3 cellular contexts compared by ENCODE assay signal in the genomic region with DNA sequence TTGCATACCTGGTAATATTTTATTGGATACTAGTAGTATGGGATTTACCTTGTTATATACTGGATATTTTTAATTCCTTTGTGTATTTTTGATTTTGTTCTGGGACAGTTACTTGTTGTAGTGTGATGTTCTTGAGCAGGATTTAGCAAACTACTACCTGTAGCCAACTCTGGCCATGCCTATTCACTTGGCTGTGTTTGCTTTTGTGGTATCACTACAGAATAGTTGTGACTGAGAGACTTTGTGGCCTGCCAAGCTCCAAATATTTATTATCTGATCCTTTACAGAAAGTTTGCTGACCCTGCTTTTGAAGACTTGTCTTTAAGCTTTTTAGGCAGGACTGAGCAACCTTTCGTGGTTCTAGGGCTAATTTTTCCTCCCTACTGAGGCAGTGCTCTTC.
TF ChIP-seq lines count a peak whose summit lies in the region.

No MANE protein-coding gene starts in this region.

TF ChIP-seq in IMR-90, 13 proteins besides CTCF, POLR2A, EP300 and RAD21:
- TF ChIP-seq CEBPB (IDR thresholded peaks at IDR 0.05; ENCODE audit: low read depth, low read length) (no peak), RCOR1 (IDR thresholded peaks at IDR 0.05; ENCODE audit: insufficient replicate concordance, low read length) (no peak), BHLHE40 (IDR thresholded peaks at IDR 0.05; ENCODE audit: low read depth, low read length) (no peak), SMC3 (IDR thresholded peaks at IDR 0.05; ENCODE audit: low read depth, low read length) (no peak), MXI1 (IDR thresholded peaks at IDR 0.05; ENCODE audit: borderline replicate concordance, low read depth, low read length) (no peak), MAZ (IDR thresholded peaks at IDR 0.05; ENCODE audit: borderline replicate concordance, low read depth, low read length) (no peak), NFE2L2 (IDR thresholded peaks at IDR 0.05; ENCODE audit: low read depth, low read length) (no peak), RFX5 (IDR thresholded peaks at IDR 0.05; ENCODE audit: low read depth, low read length) (no peak), MAFK (IDR thresholded peaks at IDR 0.05; ENCODE audit: low read depth, low read length) (no peak), CHD1 (IDR thresholded peaks at IDR 0.05; ENCODE audit: low read depth, low read length) (no peak), FOS (IDR thresholded peaks at IDR 0.05; ENCODE audit: low read depth, low read length) (no peak), USF2 (IDR thresholded peaks at IDR 0.05; ENCODE audit: low read depth, low read length) (no peak)
- TF ChIP-seq, protein P1, sequence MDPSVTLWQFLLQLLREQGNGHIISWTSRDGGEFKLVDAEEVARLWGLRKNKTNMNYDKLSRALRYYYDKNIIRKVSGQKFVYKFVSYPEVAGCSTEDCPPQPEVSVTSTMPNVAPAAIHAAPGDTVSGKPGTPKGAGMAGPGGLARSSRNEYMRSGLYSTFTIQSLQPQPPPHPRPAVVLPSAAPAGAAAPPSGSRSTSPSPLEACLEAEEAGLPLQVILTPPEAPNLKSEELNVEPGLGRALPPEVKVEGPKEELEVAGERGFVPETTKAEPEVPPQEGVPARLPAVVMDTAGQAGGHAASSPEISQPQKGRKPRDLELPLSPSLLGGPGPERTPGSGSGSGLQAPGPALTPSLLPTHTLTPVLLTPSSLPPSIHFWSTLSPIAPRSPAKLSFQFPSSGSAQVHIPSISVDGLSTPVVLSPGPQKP (IDR thresholded peaks at IDR 0.05; ENCODE audit: borderline replicate concordance, low read depth, low read length), result no peak

TF ChIP-seq in K562, 482 proteins besides CTCF, POLR2A, EP300 and RAD21 (continues in another document):
- no peak for TF ChIP-seq ZNF184 (CRISPR knock-in tag; IDR thresholded peaks at IDR 0.05)
- no peak for TF ChIP-seq CTCFL (IDR thresholded peaks at IDR 0.05; ENCODE audit: borderline replicate concordance, insufficient read depth, low read depth, low read length, poor library complexity, severe bottlenecking)
- TF ChIP-seq NFYB (IDR thresholded peaks at IDR 0.05; ENCODE audit: extremely low read depth, insufficient read length), result no peak
- TF ChIP-seq, protein P2, sequence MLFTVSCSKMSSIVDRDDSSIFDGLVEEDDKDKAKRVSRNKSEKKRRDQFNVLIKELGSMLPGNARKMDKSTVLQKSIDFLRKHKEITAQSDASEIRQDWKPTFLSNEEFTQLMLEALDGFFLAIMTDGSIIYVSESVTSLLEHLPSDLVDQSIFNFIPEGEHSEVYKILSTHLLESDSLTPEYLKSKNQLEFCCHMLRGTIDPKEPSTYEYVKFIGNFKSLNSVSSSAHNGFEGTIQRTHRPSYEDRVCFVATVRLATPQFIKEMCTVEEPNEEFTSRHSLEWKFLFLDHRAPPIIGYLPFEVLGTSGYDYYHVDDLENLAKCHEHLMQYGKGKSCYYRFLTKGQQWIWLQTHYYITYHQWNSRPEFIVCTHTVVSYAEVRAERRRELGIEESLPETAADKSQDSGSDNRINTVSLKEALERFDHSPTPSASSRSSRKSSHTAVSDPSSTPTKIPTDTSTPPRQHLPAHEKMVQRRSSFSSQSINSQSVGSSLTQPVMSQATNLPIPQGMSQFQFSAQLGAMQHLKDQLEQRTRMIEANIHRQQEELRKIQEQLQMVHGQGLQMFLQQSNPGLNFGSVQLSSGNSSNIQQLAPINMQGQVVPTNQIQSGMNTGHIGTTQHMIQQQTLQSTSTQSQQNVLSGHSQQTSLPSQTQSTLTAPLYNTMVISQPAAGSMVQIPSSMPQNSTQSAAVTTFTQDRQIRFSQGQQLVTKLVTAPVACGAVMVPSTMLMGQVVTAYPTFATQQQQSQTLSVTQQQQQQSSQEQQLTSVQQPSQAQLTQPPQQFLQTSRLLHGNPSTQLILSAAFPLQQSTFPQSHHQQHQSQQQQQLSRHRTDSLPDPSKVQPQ (CRISPR knock-in tag; IDR thresholded peaks at IDR 0.05; ENCODE audit: borderline replicate concordance), result no peak
- no peak for TF ChIP-seq GABPA (tag; conservative IDR thresholded peaks at IDR 0.05; ENCODE audit: low read depth)
- TF ChIP-seq E2F3 (CRISPR knock-in tag; IDR thresholded peaks at IDR 0.05), result no peak
- no peak for TF ChIP-seq HOMEZ (CRISPR knock-in tag; IDR thresholded peaks at IDR 0.05)
- no peak for TF ChIP-seq RBM34 (IDR thresholded peaks at IDR 0.05; ENCODE audit: borderline replicate concordance, insufficient read depth, low read length)
- TF ChIP-seq, protein P3, sequence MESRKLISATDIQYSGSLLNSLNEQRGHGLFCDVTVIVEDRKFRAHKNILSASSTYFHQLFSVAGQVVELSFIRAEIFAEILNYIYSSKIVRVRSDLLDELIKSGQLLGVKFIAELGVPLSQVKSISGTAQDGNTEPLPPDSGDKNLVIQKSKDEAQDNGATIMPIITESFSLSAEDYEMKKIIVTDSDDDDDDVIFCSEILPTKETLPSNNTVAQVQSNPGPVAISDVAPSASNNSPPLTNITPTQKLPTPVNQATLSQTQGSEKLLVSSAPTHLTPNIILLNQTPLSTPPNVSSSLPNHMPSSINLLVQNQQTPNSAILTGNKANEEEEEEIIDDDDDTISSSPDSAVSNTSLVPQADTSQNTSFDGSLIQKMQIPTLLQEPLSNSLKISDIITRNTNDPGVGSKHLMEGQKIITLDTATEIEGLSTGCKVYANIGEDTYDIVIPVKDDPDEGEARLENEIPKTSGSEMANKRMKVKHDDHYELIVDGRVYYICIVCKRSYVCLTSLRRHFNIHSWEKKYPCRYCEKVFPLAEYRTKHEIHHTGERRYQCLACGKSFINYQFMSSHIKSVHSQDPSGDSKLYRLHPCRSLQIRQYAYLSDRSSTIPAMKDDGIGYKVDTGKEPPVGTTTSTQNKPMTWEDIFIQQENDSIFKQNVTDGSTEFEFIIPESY (CRISPR knock-in tag; IDR thresholded peaks at IDR 0.05), result no peak
- TF ChIP-seq NEUROD1 (IDR thresholded peaks at IDR 0.05; ENCODE audit: borderline replicate concordance, low read depth, low read length, partially characterized antibody), result no peak
- no peak for TF ChIP-seq ATF3 (IDR thresholded peaks at IDR 0.05)
- TF ChIP-seq ATF3 (CRISPR knock-in tag; conservative IDR thresholded peaks at IDR 0.05), result no peak

TF ChIP-seq in WTC11, 78 proteins besides CTCF, POLR2A, EP300 and RAD21:
- TF ChIP-seq ZNF317 (CRISPR knock-in tag; IDR thresholded peaks at IDR 0.05; ENCODE audit: borderline replicate concordance, low read depth) (no peak), ZBTB21 (CRISPR knock-in tag; IDR thresholded peaks at IDR 0.05; ENCODE audit: borderline replicate concordance) (no peak), PREB (CRISPR knock-in tag; IDR thresholded peaks at IDR 0.05; ENCODE audit: borderline replicate concordance) (no peak), ZNF232 (CRISPR knock-in tag; IDR thresholded peaks at IDR 0.05) (no peak), GTF2I (CRISPR knock-in tag; conservative IDR thresholded peaks at IDR 0.05) (no peak), ERG (CRISPR knock-in tag; IDR thresholded peaks at IDR 0.05) (no peak), ELF4 (CRISPR knock-in tag; IDR thresholded peaks at IDR 0.05; ENCODE audit: low read depth) (no peak), NR2C2 (CRISPR knock-in tag; IDR thresholded peaks at IDR 0.05) (no peak)
